ENCODE assay signal across 13 cellular contexts in the genomic region with DNA sequence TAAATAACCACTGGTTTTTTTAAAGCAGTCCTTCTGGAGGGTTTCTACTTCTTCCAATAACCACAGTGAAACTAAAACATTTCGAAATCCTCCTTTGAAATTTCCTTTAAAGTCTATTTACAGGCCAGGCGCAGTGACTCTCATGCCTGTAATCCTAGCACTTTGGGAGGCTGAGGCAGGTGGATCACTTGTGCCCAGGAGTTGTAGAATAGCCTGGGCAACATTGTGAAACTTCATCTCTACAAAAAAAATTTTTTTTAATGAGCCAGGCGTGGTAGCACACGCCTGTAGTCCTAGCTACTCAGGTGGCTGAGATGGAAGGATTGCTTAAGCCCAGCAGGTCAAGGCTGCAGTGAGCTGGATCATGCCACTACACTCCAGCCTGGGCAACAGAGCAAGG.
DNase-seq lines count a peak whose midpoint lies in the region; ATAC-seq and TF ChIP-seq lines count a peak whose summit lies in the region.
"Had no signal": no experiment of that assay in that cellular context is flagged by ENCODE, and none has a peak within 500 bp of the region (broad histone marks: within the 10 kb centered on the region; RNA-seq: fewer than 3 reads in every experiment).

No MANE protein-coding gene starts in this region.

- peaks cover 33% of the 10 kb centered on the region for H3K36me3 ChIP-seq in RWPE2 (ENCODE audit: low read depth)

- H3K4me1 Mint-ChIP-seq in nephron progenitor cell: no peaks in the 10 kb centered on the region

- no peaks in the 10 kb centered on the region for H3K4me1 ChIP-seq in RWPE2 (ENCODE audit: insufficient read depth, poor library complexity, severe bottlenecking)

- no peaks in the 10 kb centered on the region for H3K9me3 ChIP-seq in RWPE2 (ENCODE audit: severe bottlenecking)
- H3K9me3 ChIP-seq: SK-N-SH had no signal

- peaks cover 48% of the 10 kb centered on the region for H3K36me3 Mint-ChIP-seq in nephron progenitor cell (ENCODE audit: low read depth)

- peak; percentile 43 to 48 for DNase-seq in AML-193 (lab: John Stamatoyannopoulos, UW)
- DNase-seq in RWPE2 (ENCODE audit: low spot score): no peak
- peak; percentile 59 for DNase-seq in fibroblast of peridontal ligament (ENCODE audit: extremely low read depth)
- DNase-seq in nephron progenitor cell: no peak
- no peak for DNase-seq in NAMALWA (ENCODE audit: low spot score)
- DNase-seq in activated CD4-positive, alpha-beta T cell treated with anti-CD3 and anti-CD28 coated beads, Interleukin-2, amount 50 U/mL, for 48 hours: no peak
- DNase-seq in NCI-H345 (lab: John Stamatoyannopoulos, UW): no peak
- DNase-seq in activated CD4-positive, alpha-beta T cell treated with anti-CD3 and anti-CD28 coated beads for 48 hours: no peak
- DNase-seq: activated CD4-positive, alpha-beta T cell treated with anti-CD3 and anti-CD28 coated beads for 1 hour; activated effector memory CD4-positive, alpha-beta T cell treated with Interleukin-2 at 50 U/mL for 16 hours; SK-N-SH; substantia nigra had no signal

- H3K27ac ChIP-seq in RWPE2 (ENCODE audit: poor library complexity, severe bottlenecking): no peak overlapping the region

- H3K9me3 Mint-ChIP-seq in nephron progenitor cell: peaks cover 1% of the 10 kb centered on the region

- no peak overlapping the region for H3K4me3 ChIP-seq in RWPE2 (ENCODE audit: severe bottlenecking)
- H3K4me3 ChIP-seq: GM12878 had no signal

- TF ChIP-seq CTCF in RWPE2 (IDR thresholded peaks at IDR 0.05; ENCODE audit: poor library complexity, severe bottlenecking) (no peak), nephron progenitor cell (IDR thresholded peaks at IDR 0.05) (no peak)

- ATAC-seq in RWPE2 (ENCODE audit: low read depth): peak; percentile 55; the same call in 2 of the 3 replicates
- ATAC-seq: GM12878 had no signal

- H3K27me3 ChIP-seq in RWPE2 (ENCODE audit: insufficient read depth, poor library complexity, severe bottlenecking): no peaks in the 10 kb centered on the region

- peak overlapping the region; percentile 79 for H3K27ac Mint-ChIP-seq in nephron progenitor cell

- no peaks in the 10 kb centered on the region for H3K27me3 Mint-ChIP-seq in nephron progenitor cell (ENCODE audit: low read depth, poor library complexity)

- no peak overlapping the region for H3K4me3 Mint-ChIP-seq in nephron progenitor cell

Comparison
In these comparisons a context has a peak if more than half of its experiments do, and no peak if none do; other contexts are left out.
1. DNase-seq: peak in AML-193 (2 of 2) and fibroblast of peridontal ligament (single experiment); none in RWPE2 (single experiment), nephron progenitor cell (single experiment), NAMALWA (single experiment), activated CD4-positive, alpha-beta T cell treated with anti-CD3 and anti-CD28 coated beads, Interleukin-2, amount 50 U/mL, for 48 hours (0 of 2), NCI-H345 (single experiment) and activated CD4-positive, alpha-beta T cell treated with anti-CD3 and anti-CD28 coated beads for 48 hours (single experiment).